9 cellular contexts compared by ENCODE assay signal in genomic region chr11:66676279-66676919, GRCh38. TPM values are rescaled to one million over a fixed set of nuclear protein-coding genes. Genes with fewer than 3 reads are reported as not detected.
A peak's percentile ranks its signal among the peaks of the same experiment; 100 is the strongest.
DNase-seq lines count a peak whose midpoint lies in the region; ATAC-seq lines count a peak whose summit lies in the region.
"Had no signal": no experiment of that assay in that cellular context is flagged by ENCODE, and none has a peak within 500 bp of the region (broad histone marks: within the 10 kb centered on the region; RNA-seq: fewer than 3 reads in every experiment).

No MANE protein-coding gene starts in this region.

- intact Hi-C loops in posterior vena cava (cut with DNase I), result loop anchor here in 1 of 2 donors (5.0 kb wide), 1 partner anchor 84 kb away; the partner anchor contains the start of genes CCDC87 and CCS

- no peaks in the 10 kb centered on the region for H3K9me3 ChIP-seq in ES-I3 (ENCODE audit: control insufficient read depth, insufficient read depth, low read length)
- H3K9me3 ChIP-seq in duodenal mucosa (ENCODE audit: control insufficient read depth in 1 of 2, low read length in 2 of 2), result no peaks in the 10 kb centered on the region

- in situ Hi-C loops in G401 (cut with HindIII; ENCODE audit: low sequenced_read_pairs), result no loop called here

- DNase-seq in NOMO-1 treated with dmso at 0.1 percent for 144 hours (lab: John Stamatoyannopoulos, UW; ENCODE audit: unreplicated experiment) (peak; percentile 37), posterior vena cava (ENCODE audit: low spot score) (peak; percentile 45), G401 (ENCODE audit: low spot score) (no peak), RKO (ENCODE audit: low spot score) (no peak)
- DNase-seq: NCI-H1092 had no signal

- no peaks in the 10 kb centered on the region for H3K27me3 ChIP-seq in duodenal mucosa (ENCODE audit: control insufficient read depth in 1 of 2, insufficient read depth in 2 of 2, low read length in 2 of 2)

- no peak overlapping the region for H3K27ac ChIP-seq in duodenal mucosa (ENCODE audit: low read depth, low read length)

- H3K36me3 ChIP-seq in ES-I3 (ENCODE audit: insufficient read depth, low read length), result no peaks in the 10 kb centered on the region
- H3K36me3 ChIP-seq in duodenal mucosa (ENCODE audit: control insufficient read depth in 1 of 2, insufficient read depth in 2 of 2, low read length in 2 of 2), result no peaks in the 10 kb centered on the region

- H3K9ac ChIP-seq in ES-I3 (ENCODE audit: low read depth, low read length) (peak overlapping the region; percentile 76; the same call in 1 of the 2 replicates), duodenal mucosa (ENCODE audit: low read depth in 1 of 2, low read length in 2 of 2) (no peak overlapping the region)

- ATAC-seq in HG02610 (IDR thresholded peaks at IDR 0.05; ENCODE audit: unreplicated experiment) (no peak), HG03025 (IDR thresholded peaks at IDR 0.05; ENCODE audit: low FRiP score, unreplicated experiment) (no peak)

- H3K4me3 ChIP-seq in duodenal mucosa (ENCODE audit: low read depth in 1 of 2, low read length in 2 of 2), result peak overlapping the region; percentile 84 to 95

- H3K4me1 ChIP-seq in ES-I3 (ENCODE audit: insufficient read depth, low read length), result peaks cover 6% of the 10 kb centered on the region; the same call in 1 of the 2 replicates
- peaks cover 19 to 30% of the 10 kb centered on the region in 2 donors for H3K4me1 ChIP-seq in duodenal mucosa (ENCODE audit: control insufficient read depth in 1 of 2, insufficient read depth in 2 of 2, low read length in 2 of 2)

RNA-seq across cellular contexts. Expression of gene RBM4B, which starts 1.3 kb away (rescaled TPM):
- total RNA-seq in posterior vena cava, result 10 to 100 TPM in 1 of 2 donors, 1 to 10 TPM in 1; 9.0 to 10.2 TPM
- 4.1 and 13.0 TPM in 2 replicates for total RNA-seq in G401 (2014; rRNA removed; shearing (Covaris generic))

RNA-seq across cellular contexts. Expression of gene RBM4, which starts 37.9 kb away (rescaled TPM):
- total RNA-seq in posterior vena cava, result 10 to 100 TPM; 63.4 to 68.9 TPM
- total RNA-seq in G401 (2014; rRNA removed; shearing (Covaris generic)), result 513 and 534 TPM in 2 replicates

RNA-seq across cellular contexts. Expression of gene SPTBN2, which starts 52.6 kb away (rescaled TPM):
- total RNA-seq in posterior vena cava, result 1 to 10 TPM; 4.2 to 5.9 TPM
- 102 and 103 TPM in 2 replicates for total RNA-seq in G401 (2014; rRNA removed; shearing (Covaris generic))

RNA-seq across cellular contexts. Expression of gene RBM14, which starts 60.0 kb away (rescaled TPM):
- total RNA-seq in posterior vena cava, result 10 to 100 TPM; 39.7 to 51.7 TPM
- total RNA-seq in G401 (2014; rRNA removed; shearing (Covaris generic)), result 47.7 and 68.8 TPM in 2 replicates

Comparison
In these comparisons a context has a peak if more than half of its experiments do, and no peak if none do; other contexts are left out.
1. DNase-seq: peak in NOMO-1 treated with dmso at 0.1 percent for 144 hours (single experiment) and posterior vena cava (single experiment); none in G401 (single experiment) and RKO (single experiment).
2. RNA of gene SPTBN2, which starts 52.6 kb away (total RNA-seq): 102 to 103 TPM in G401; 4.2 to 5.9 TPM in posterior vena cava; every median in the first group is over 10 times any median in the second.